In genomic region chr18:3665780-3666525, GRCh38 we compare ENCODE assay signal across 8 cellular contexts.
A peak's percentile ranks its signal among the peaks of the same experiment; 100 is the strongest.
DNase-seq lines count a peak whose midpoint lies in the region; ATAC-seq, FAIRE-seq and TF ChIP-seq lines count a peak whose summit lies in the region.

No MANE protein-coding gene starts in this region.

- no peak for ATAC-seq in GM19324 (IDR thresholded peaks at IDR 0.05; ENCODE audit: low FRiP score, unreplicated experiment)

- CTCF ChIA-PET in endothelial cell of umbilical vein (lab: Charles Lee), result interaction anchor here (0.6 to 5.6 kb wide), 86 partner anchors 10 to 900 kb away, joined by 3 to 154 read pairs (median 5); partner anchors contain the start of genes MYL12A and TGIF1

- peak overlapping the region; percentile 77 for H2AFZ ChIP-seq in endothelial cell of umbilical vein (ENCODE audit: low read depth, low read length)

- H3K27ac ChIP-seq in HL-60 (replicated peaks) (no peak overlapping the region), endothelial cell of umbilical vein (ENCODE audit: insufficient read depth, low read depth, low read length) (peak overlapping the region; percentile 90), mesodermal cell (ENCODE audit: low read depth, low read length, severe bottlenecking) (peak overlapping the region; percentile 88)

- no peaks in the 10 kb centered on the region for H4K20me1 ChIP-seq in endothelial cell of umbilical vein (replicated peaks; ENCODE audit: control insufficient read depth, extremely low read depth, insufficient read depth, low read length)

- H3K9me3 ChIP-seq in endothelial cell of umbilical vein (replicated peaks; ENCODE audit: control insufficient read depth, insufficient read depth, low read length) (no peaks in the 10 kb centered on the region), mesodermal cell (ENCODE audit: control insufficient read depth, low read length) (peaks cover 15% of the 10 kb centered on the region)

- no peaks in the 10 kb centered on the region for H3K79me2 ChIP-seq in endothelial cell of umbilical vein (ENCODE audit: control insufficient read depth, insufficient read depth, low read length)

- peaks cover 16% of the 10 kb centered on the region for H3K4me1 ChIP-seq in endothelial cell of umbilical vein (ENCODE audit: control insufficient read depth, extremely low read depth, insufficient read depth, low read length)
- H3K4me1 ChIP-seq in mesodermal cell (ENCODE audit: control insufficient read depth, insufficient read depth, low read length, poor library complexity, severe bottlenecking), result peaks cover 29% of the 10 kb centered on the region

- H3K4me3 ChIP-seq in HL-60 (replicated peaks; ENCODE audit: insufficient read depth, low read length) (no peak overlapping the region), endothelial cell of umbilical vein (replicated peaks in 1 of 3; ENCODE audit: insufficient read depth in 1 of 3, low read depth in 1 of 3, low read length in 3 of 3) (peak overlapping the region in 1 of 3 experiments; percentile 34), mesodermal cell (ENCODE audit: extremely low read depth, insufficient read depth, low read length, poor library complexity, severe bottlenecking) (peak overlapping the region; percentile 9)

- peak; percentile 97 for TF ChIP-seq CTCF in HL-60 (IDR thresholded peaks at IDR 0.05; ENCODE audit: insufficient read depth, low read length)
- peak; percentile 86 to 91 for TF ChIP-seq CTCF in endothelial cell of umbilical vein (IDR thresholded peaks at IDR 0.05; ENCODE audit: extremely low read depth in 1 of 2, insufficient read depth in 1 of 2, low read depth in 1 of 2, low read length in 2 of 2)

- WGBS in mesodermal cell (ENCODE audit: insufficient coverage in 2 of 2), 2 experiments, result 2 to 3% methylated on average over 11 to 16 of the region's 20 CpGs

- DNase-seq in GM03348 (ENCODE audit: low spot score) (peak; percentile 89), HL-60 (ENCODE audit: low read depth in 1 of 2, low spot score in 1 of 2) (peak; percentile 85), NCI-H82 treated with DMSO at 0.1 percent for 48 hours (lab: John Stamatoyannopoulos, UW; ENCODE audit: unreplicated experiment) (peak; percentile 89), endothelial cell of umbilical vein (ENCODE audit: low read depth, low spot score) (peak; percentile 90)
- peak; percentile 20 to 43 (median 36) for DNase-seq in activated CD8-positive, alpha-beta memory T cell treated with anti-CD3 and anti-CD28 coated beads for 48 hours (ENCODE audit: low read depth in 2 of 3, low spot score in 2 of 3)
- DNase-seq in stimulated activated CD8-positive, alpha-beta memory T cell treated with anti-CD3 and anti-CD28 coated beads, Interleukin-15, amount 100 ng/mL, for 1 hour (ENCODE audit: low read depth), result peak; percentile 58

- dilution Hi-C loops in endothelial cell of umbilical vein (cut with MboI; ENCODE audit: extremely low pct_ligation_motif_present, low sequenced_read_pairs), result no loop called here

- FAIRE-seq in endothelial cell of umbilical vein (lab: Jason Lieb, UNC), result peak; percentile 95

- no peaks in the 10 kb centered on the region for H3K27me3 ChIP-seq in HL-60 (ENCODE audit: insufficient read depth, poor library complexity, severe bottlenecking)
- H3K27me3 ChIP-seq in endothelial cell of umbilical vein (ENCODE audit: control insufficient read depth in 2 of 2, insufficient read depth in 2 of 2, low read length in 2 of 2), result no peaks in the 10 kb centered on the region

- H3K36me3 ChIP-seq in endothelial cell of umbilical vein (ENCODE audit: control insufficient read depth in 2 of 2, extremely low read depth in 1 of 2, insufficient read depth in 2 of 2, low read length in 2 of 2), result no peaks in the 10 kb centered on the region
- H3K36me3 ChIP-seq in mesodermal cell (ENCODE audit: control insufficient read depth, insufficient read depth, low read length), result no peaks in the 10 kb centered on the region

- no peak for TF ChIP-seq POLR2A in endothelial cell of umbilical vein (IDR thresholded peaks at IDR 0.05; ENCODE audit: low read depth, low read length)

- BruUV-seq in endothelial cell of umbilical vein (replicated peaks; lab: Mats Ljungman, UMichigan), result TSS peak; percentile 94

- intact Hi-C loops in endothelial cell of umbilical vein (cut with micrococcal nuclease), result loop anchor here (1.0 kb wide), 9 partner anchors 42 to 416 kb away; no protein-coding TSS in a partner anchor

- H3K9ac ChIP-seq in endothelial cell of umbilical vein (replicated peaks; ENCODE audit: extremely low read depth, insufficient read depth, low read length), result peak overlapping the region; percentile 68

- peak overlapping the region; percentile 75 for H3K4me2 ChIP-seq in endothelial cell of umbilical vein (ENCODE audit: insufficient read depth, low read length)

- POLR2A ChIA-PET in endothelial cell of umbilical vein (lab: Charles Lee), result interaction anchor here (0.8 to 3.3 kb wide), 10 partner anchors 60 to 418 kb away, joined by 3 to 37 read pairs (median 6); partner anchors contain the start of genes MYL12A and TGIF1

- no peaks in the 10 kb centered on the region for H3K9me1 ChIP-seq in endothelial cell of umbilical vein (replicated peaks; ENCODE audit: control insufficient read depth, extremely low read depth, insufficient read depth, low read length)

TF ChIP-seq in endothelial cell of umbilical vein, 7 proteins besides CTCF, POLR2A, EP300 and RAD21:
- TF ChIP-seq POLR2AphosphoS5 (IDR thresholded peaks at IDR 0.05; ENCODE audit: insufficient read depth, low read depth, low read length) (peak; percentile 40), GATA2 (IDR thresholded peaks at IDR 0.05; ENCODE audit: insufficient read depth, insufficient read length, low read depth, low read length) (no peak), MAX (IDR thresholded peaks at IDR 0.05; ENCODE audit: insufficient read depth, insufficient read length) (no peak), EZH2 (IDR thresholded peaks at IDR 0.05; ENCODE audit: borderline replicate concordance, low read depth, low read length, severe bottlenecking) (no peak), MYC (IDR thresholded peaks at IDR 0.05; ENCODE audit: low read depth, low read length) (no peak), FOS (IDR thresholded peaks at IDR 0.05; ENCODE audit: borderline replicate concordance, insufficient read depth, low read length) (no peak), JUN (IDR thresholded peaks at IDR 0.05; ENCODE audit: borderline replicate concordance, insufficient read depth, insufficient read length, low read depth) (no peak)

Comparison
In these comparisons a context has a peak if more than half of its experiments do, and no peak if none do; other contexts are left out.
1. DNase-seq: peak in every context shown above with its lines; median percentile 90 in endothelial cell of umbilical vein; 89 in GM03348; 89 in NCI-H82 treated with DMSO at 0.1 percent for 48 hours; 85 in HL-60; 58 in stimulated activated CD8-positive, alpha-beta memory T cell treated with anti-CD3 and anti-CD28 coated beads, Interleukin-15, amount 100 ng/mL, for 1 hour; 36 in activated CD8-positive, alpha-beta memory T cell treated with anti-CD3 and anti-CD28 coated beads for 48 hours.